In genomic region chr7:150974468-150975391, GRCh38 we compare ENCODE assay signal across 1 cellular context.
TF ChIP-seq lines count a peak whose summit lies in the region.

No MANE protein-coding gene starts in this region.

TF ChIP-seq in HEK293, 187 proteins besides CTCF, POLR2A, EP300 and RAD21 (continued from another document and continues in another):
- TF ChIP-seq ZNF555 (tag by site-specific recombination; conservative IDR thresholded peaks at IDR 0.05) (no peak), REPIN1 (tag by site-specific recombination; IDR thresholded peaks at IDR 0.05; ENCODE audit: low read depth) (no peak), ZNF530 (tag by site-specific recombination; IDR thresholded peaks at IDR 0.05; ENCODE audit: low read depth) (no peak), ZNF843 (tag by site-specific recombination; IDR thresholded peaks at IDR 0.05) (peak; percentile 24; the same call in 1 of the 2 replicates), SP3 (tag by site-specific recombination; IDR thresholded peaks at IDR 0.05) (peak; percentile 31), SP7 (tag by site-specific recombination; IDR thresholded peaks at IDR 0.05) (peak; percentile 63; the same call in 1 of the 2 replicates), ZNF24 (tag by site-specific recombination; IDR thresholded peaks at IDR 0.05) (peak; percentile 59; the same call in 1 of the 2 replicates), YY2 (tag by site-specific recombination; IDR thresholded peaks at IDR 0.05) (0 out of 2 replicates have a peak, but pooled peaks have one; percentile 25), ZNF354C (tag by site-specific recombination; IDR thresholded peaks at IDR 0.05; ENCODE audit: borderline replicate concordance, low read depth) (no peak), ZNF768 (tag by site-specific recombination; IDR thresholded peaks at IDR 0.05) (no peak), ZBTB48 (tag by site-specific recombination; IDR thresholded peaks at IDR 0.05) (peak; percentile 34; the same call in 1 of the 2 replicates), MZF1 (tag by site-specific recombination; IDR thresholded peaks at IDR 0.05; ENCODE audit: borderline replicate concordance) (no peak), ZNF664 (tag by site-specific recombination; IDR thresholded peaks at IDR 0.05) (no peak), ZBTB6 (tag by site-specific recombination; IDR thresholded peaks at IDR 0.05) (no peak), OSR2 (tag by site-specific recombination; IDR thresholded peaks at IDR 0.05) (0 out of 2 replicates have a peak, but pooled peaks have one; percentile 17), ZIC2 (tag by site-specific recombination; IDR thresholded peaks at IDR 0.05) (peak; percentile 81), ZNF174 (tag by site-specific recombination; IDR thresholded peaks at IDR 0.05) (no peak), YY1 (tag by site-specific recombination; IDR thresholded peaks at IDR 0.05) (no peak), ZNF624 (tag by site-specific recombination; IDR thresholded peaks at IDR 0.05) (no peak), ZNF37A (tag by site-specific recombination; IDR thresholded peaks at IDR 0.05) (no peak), ZNF571 (tag by site-specific recombination; IDR thresholded peaks at IDR 0.05) (no peak), ZNF544 (tag by site-specific recombination; IDR thresholded peaks at IDR 0.05) (no peak), ZNF133 (tag by site-specific recombination; IDR thresholded peaks at IDR 0.05) (no peak), ZNF335 (tag by site-specific recombination; conservative IDR thresholded peaks at IDR 0.05) (peak; percentile 63; the same call in 1 of the 2 replicates), ZNF596 (tag by site-specific recombination; IDR thresholded peaks at IDR 0.05) (no peak), ZNF324 (tag by site-specific recombination; IDR thresholded peaks at IDR 0.05) (no peak), BCL6B (tag by site-specific recombination; IDR thresholded peaks at IDR 0.05) (no peak), PRDM2 (tag by site-specific recombination; IDR thresholded peaks at IDR 0.05; ENCODE audit: borderline replicate concordance) (no peak), GLI2 (tag by site-specific recombination; IDR thresholded peaks at IDR 0.05; ENCODE audit: borderline replicate concordance, low read depth) (no peak), ZNF830 (tag by site-specific recombination; IDR thresholded peaks at IDR 0.05; ENCODE audit: low read depth) (no peak), KLF9 (tag by site-specific recombination; IDR thresholded peaks at IDR 0.05; ENCODE audit: low read depth) (peak; percentile 73), ZNF391 (tag by site-specific recombination; IDR thresholded peaks at IDR 0.05; ENCODE audit: borderline replicate concordance, low read depth) (no peak), ZNF16 (tag by site-specific recombination; IDR thresholded peaks at IDR 0.05; ENCODE audit: low read depth) (no peak), BCL11B (tag by site-specific recombination; IDR thresholded peaks at IDR 0.05; ENCODE audit: low read depth) (no peak), KLF10 (tag by site-specific recombination; IDR thresholded peaks at IDR 0.05) (no peak; the same call in none of the 2 replicates), ZNF248 (tag by site-specific recombination; IDR thresholded peaks at IDR 0.05) (no peak), GLIS1 (tag by site-specific recombination; IDR thresholded peaks at IDR 0.05) (peak; percentile 27; the same call in 1 of the 2 replicates), ZNF777 (tag by site-specific recombination; IDR thresholded peaks at IDR 0.05; ENCODE audit: borderline replicate concordance) (peak; percentile 61; the same call in 1 of the 2 replicates), ZSCAN16 (tag by site-specific recombination; IDR thresholded peaks at IDR 0.05) (no peak), ZNF610 (tag by site-specific recombination; IDR thresholded peaks at IDR 0.05; ENCODE audit: borderline replicate concordance) (peak; percentile 46; the same call in 1 of the 2 replicates), ZBTB1 (tag by site-specific recombination; IDR thresholded peaks at IDR 0.05) (no peak), ZNF132 (tag by site-specific recombination; IDR thresholded peaks at IDR 0.05; ENCODE audit: borderline replicate concordance) (no peak), ZBTB7A (tag by site-specific recombination; IDR thresholded peaks at IDR 0.05; ENCODE audit: low read depth) (no peak; the same call in 1 of the 2 replicates), ZNF639 (tag by site-specific recombination; IDR thresholded peaks at IDR 0.05) (no peak; the same call in 1 of the 2 replicates), MEIS1 (CRISPR knock-in tag; IDR thresholded peaks at IDR 0.05; ENCODE audit: borderline replicate concordance) (no peak), PRDM1 (tag by site-specific recombination; IDR thresholded peaks at IDR 0.05) (no peak), SALL2 (tag by site-specific recombination; IDR thresholded peaks at IDR 0.05; ENCODE audit: borderline replicate concordance) (no peak), EGR2 (tag by site-specific recombination; IDR thresholded peaks at IDR 0.05; ENCODE audit: low read depth) (peak; percentile 48), ZNF701 (tag by site-specific recombination; IDR thresholded peaks at IDR 0.05) (no peak), ZNF792 (tag by site-specific recombination; IDR thresholded peaks at IDR 0.05) (no peak), ZNF501 (tag by site-specific recombination; IDR thresholded peaks at IDR 0.05) (peak; percentile 82; the same call in 1 of the 2 replicates), ZNF266 (tag by site-specific recombination; IDR thresholded peaks at IDR 0.05; ENCODE audit: low read depth) (no peak)
- TF ChIP-seq, protein P1, sequence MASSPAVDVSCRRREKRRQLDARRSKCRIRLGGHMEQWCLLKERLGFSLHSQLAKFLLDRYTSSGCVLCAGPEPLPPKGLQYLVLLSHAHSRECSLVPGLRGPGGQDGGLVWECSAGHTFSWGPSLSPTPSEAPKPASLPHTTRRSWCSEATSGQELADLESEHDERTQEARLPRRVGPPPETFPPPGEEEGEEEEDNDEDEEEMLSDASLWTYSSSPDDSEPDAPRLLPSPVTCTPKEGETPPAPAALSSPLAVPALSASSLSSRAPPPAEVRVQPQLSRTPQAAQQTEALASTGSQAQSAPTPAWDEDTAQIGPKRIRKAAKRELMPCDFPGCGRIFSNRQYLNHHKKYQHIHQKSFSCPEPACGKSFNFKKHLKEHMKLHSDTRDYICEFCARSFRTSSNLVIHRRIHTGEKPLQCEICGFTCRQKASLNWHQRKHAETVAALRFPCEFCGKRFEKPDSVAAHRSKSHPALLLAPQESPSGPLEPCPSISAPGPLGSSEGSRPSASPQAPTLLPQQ (tag by site-specific recombination; IDR thresholded peaks at IDR 0.05): peak; percentile 50; the same call in 1 of the 2 replicates
- TF ChIP-seq, protein P2, sequence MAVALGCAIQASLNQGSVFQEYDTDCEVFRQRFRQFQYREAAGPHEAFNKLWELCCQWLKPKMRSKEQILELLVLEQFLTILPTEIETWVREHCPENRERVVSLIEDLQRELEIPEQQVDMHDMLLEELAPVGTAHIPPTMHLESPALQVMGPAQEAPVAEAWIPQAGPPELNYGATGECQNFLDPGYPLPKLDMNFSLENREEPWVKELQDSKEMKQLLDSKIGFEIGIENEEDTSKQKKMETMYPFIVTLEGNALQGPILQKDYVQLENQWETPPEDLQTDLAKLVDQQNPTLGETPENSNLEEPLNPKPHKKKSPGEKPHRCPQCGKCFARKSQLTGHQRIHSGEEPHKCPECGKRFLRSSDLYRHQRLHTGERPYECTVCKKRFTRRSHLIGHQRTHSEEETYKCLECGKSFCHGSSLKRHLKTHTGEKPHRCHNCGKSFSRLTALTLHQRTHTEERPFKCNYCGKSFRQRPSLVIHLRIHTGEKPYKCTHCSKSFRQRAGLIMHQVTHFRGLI (tag by site-specific recombination; IDR thresholded peaks at IDR 0.05): peak; percentile 17; the same call in 1 of the 2 replicates
- TF ChIP-seq, protein P3, sequence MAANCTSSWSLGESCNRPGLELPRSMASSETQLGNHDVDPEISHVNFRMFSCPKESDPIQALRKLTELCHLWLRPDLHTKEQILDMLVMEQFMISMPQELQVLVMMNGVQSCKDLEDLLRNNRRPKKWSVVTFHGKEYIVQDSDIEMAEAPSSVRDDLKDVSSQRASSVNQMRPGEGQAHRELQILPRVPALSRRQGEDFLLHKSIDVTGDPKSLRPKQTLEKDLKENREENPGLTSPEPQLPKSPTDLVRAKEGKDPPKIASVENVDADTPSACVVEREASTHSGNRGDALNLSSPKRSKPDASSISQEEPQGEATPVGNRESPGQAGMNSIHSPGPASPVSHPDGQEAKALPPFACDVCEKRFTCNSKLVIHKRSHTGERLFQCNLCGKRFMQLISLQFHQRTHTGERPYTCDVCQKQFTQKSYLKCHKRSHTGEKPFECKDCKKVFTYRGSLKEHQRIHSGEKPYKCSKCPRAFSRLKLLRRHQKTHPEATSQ (tag by site-specific recombination; IDR thresholded peaks at IDR 0.05): peak; percentile 67; the same call in 1 of the 2 replicates
